ENCODE assay signal across 9 cellular contexts in the genomic region with DNA sequence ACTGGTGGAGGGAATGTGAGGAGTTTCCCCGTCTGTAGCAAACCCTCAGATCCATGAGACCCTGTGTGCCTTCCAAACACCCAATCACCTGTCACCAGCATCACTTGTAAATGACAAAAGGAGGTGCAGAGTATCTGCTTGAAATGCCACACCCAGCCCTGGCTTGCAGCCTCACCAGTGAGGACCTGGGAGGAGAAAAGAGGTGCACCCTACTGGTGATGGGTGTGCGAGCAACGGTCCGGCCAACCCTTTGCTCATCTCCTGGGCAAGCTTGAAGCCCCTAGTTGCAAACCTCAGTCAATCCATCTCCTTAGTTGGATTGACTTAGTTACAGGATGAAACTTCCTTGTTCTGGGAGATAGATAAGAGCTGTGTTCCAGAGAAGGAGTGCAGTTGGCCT.
DNase-seq lines count a peak whose midpoint lies in the region; ATAC-seq and TF ChIP-seq lines count a peak whose summit lies in the region.
"Had no signal": no experiment of that assay in that cellular context is flagged by ENCODE, and none has a peak within 500 bp of the region (broad histone marks: within the 10 kb centered on the region; RNA-seq: fewer than 3 reads in every experiment).

No MANE protein-coding gene starts in this region.

- H3K27me3 Mint-ChIP-seq in endothelial cell (ENCODE audit: unreplicated experiment): peaks cover 1% of the 10 kb centered on the region
- H3K27me3 Mint-ChIP-seq: T-cell had no signal

- TF ChIP-seq CTCF in GM12874 (IDR thresholded peaks at IDR 0.05; ENCODE audit: insufficient read depth, low read depth, low read length): peak; percentile 42; the same call in 1 of the 2 replicates
- TF ChIP-seq CTCF in GM20000 (IDR thresholded peaks at IDR 0.05; ENCODE audit: extremely low read depth, missing control alignments): no peak
- TF ChIP-seq CTCF in epithelial cell of esophagus (IDR thresholded peaks at IDR 0.05; ENCODE audit: insufficient read depth, low read depth, low read length, missing control alignments): peak; percentile 33
- TF ChIP-seq CTCF in endothelial cell (IDR thresholded peaks at IDR 0.05; ENCODE audit: unreplicated experiment): no peak

- no peaks in the 10 kb centered on the region for H3K9me3 Mint-ChIP-seq in endothelial cell (ENCODE audit: unreplicated experiment)
- H3K9me3 Mint-ChIP-seq: T-cell had no signal

- no peak overlapping the region for H3K4me3 ChIP-seq in epithelial cell of esophagus (ENCODE audit: low read length)

- no peak overlapping the region for H3K4me3 Mint-ChIP-seq in endothelial cell (ENCODE audit: unreplicated experiment)
- H3K4me3 Mint-ChIP-seq: T-cell had no signal

- no peaks in the 10 kb centered on the region for H3K36me3 Mint-ChIP-seq in endothelial cell (ENCODE audit: low read depth, unreplicated experiment)
- H3K36me3 Mint-ChIP-seq: T-cell had no signal

- H3K4me1 Mint-ChIP-seq in endothelial cell (ENCODE audit: unreplicated experiment): peaks cover 3% of the 10 kb centered on the region

- DNase-seq in GM20000 (ENCODE audit: low spot score): peak; percentile 61
- peak; percentile 32 for DNase-seq in HPDE6-E6E7 (ENCODE audit: extremely low spot score)
- DNase-seq in epithelial cell of esophagus (ENCODE audit: low read depth): peak; percentile 32
- no peak for DNase-seq in NCI-H1694 treated with DMSO at 0.1 percent for 48 hours (lab: John Stamatoyannopoulos, UW)
- DNase-seq in endothelial cell (ENCODE audit: low spot score): no peak
- no peak for DNase-seq in NCI-H1048 (lab: John Stamatoyannopoulos, UW)

- H3K27ac Mint-ChIP-seq in endothelial cell (ENCODE audit: unreplicated experiment): no peak overlapping the region
- H3K27ac Mint-ChIP-seq: T-cell had no signal

- no peak for ATAC-seq in HG02610 (IDR thresholded peaks at IDR 0.05; ENCODE audit: unreplicated experiment)

Comparison
In these comparisons a context has a peak if more than half of its experiments do, and no peak if none do; other contexts are left out.
1. CTCF ChIP-seq: peak in GM12874 (single experiment) and epithelial cell of esophagus (single experiment); none in GM20000 (single experiment) and endothelial cell (single experiment).
2. DNase-seq: peak in GM20000 (single experiment), HPDE6-E6E7 (single experiment) and epithelial cell of esophagus (single experiment); none in NCI-H1694 treated with DMSO at 0.1 percent for 48 hours (single experiment), endothelial cell (single experiment) and NCI-H1048 (single experiment).